Comparison of ENCODE assay signal across 8 cellular contexts in the genomic region with DNA sequence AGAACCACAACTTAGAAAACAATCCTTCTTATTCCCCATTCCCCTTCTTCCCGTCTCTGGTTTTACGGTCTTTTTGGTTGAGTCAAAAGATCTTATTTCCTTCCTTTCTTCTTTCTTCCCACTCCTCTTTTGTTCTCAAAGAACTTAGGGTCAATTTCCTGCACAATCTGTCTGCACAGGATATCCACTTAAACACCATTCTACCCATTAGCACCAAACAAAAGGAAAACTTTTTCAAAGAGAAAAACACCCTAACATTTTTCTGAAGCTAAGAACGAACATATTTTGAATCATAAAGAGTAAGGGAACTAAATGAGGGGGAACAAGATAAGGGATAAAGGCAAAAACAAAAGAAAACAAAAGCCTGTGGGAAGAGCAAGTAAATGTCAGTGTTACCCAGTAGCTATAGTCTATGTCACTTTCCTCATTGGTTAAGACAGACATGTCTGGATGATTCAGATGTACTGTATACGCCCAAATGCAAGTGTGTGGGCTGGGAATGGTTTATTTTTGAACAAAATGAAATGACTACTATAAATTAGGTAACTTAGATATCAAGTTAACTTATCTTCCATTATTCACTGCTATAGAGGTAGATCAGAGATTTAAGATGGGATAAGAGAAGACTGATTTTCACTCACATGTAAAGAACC. TPM values are rescaled to one million over a fixed set of nuclear protein-coding genes. Genes with fewer than 3 reads are reported as not detected.
DNase-seq lines count a peak whose midpoint lies in the region; ATAC-seq and TF ChIP-seq lines count a peak whose summit lies in the region.

No MANE protein-coding gene starts in this region.

- H3K9me3 Mint-ChIP-seq in Caco-2 (ENCODE audit: unreplicated experiment) (peaks cover 17% of the 10 kb centered on the region), MCF 10A (ENCODE audit: unreplicated experiment) (no peaks in the 10 kb centered on the region), natural killer cell (no peaks in the 10 kb centered on the region), immature natural killer cell (no peaks in the 10 kb centered on the region)

- peaks cover 13% of the 10 kb centered on the region; the same call in 1 of the 2 replicates for H3K4me1 ChIP-seq in Caco-2
- peaks cover 10% of the 10 kb centered on the region for H3K4me1 ChIP-seq in body of pancreas

- WGBS in body of pancreas, 2 donors, result 68 to 82% methylated on average over 4 of the region's 4 CpGs

- H3K27ac Mint-ChIP-seq in Caco-2 (ENCODE audit: unreplicated experiment) (no peak overlapping the region), MCF 10A (ENCODE audit: low read depth, unreplicated experiment) (peak overlapping the region; percentile 79), natural killer cell (peak overlapping the region in 1 of 2 donors; percentile 10), immature natural killer cell (peak overlapping the region in 1 of 6 donors; percentile 20)

- no peak for DNase-seq in Caco-2
- DNase-seq in NCI-H226, result peak; percentile 59
- DNase-seq in MCF 10A (ENCODE audit: unreplicated experiment), result peak; percentile 90
- no peak for DNase-seq in natural killer cell
- no peak for DNase-seq in SHP77 treated with DMSO at 0.1 percent for 48 hours (lab: John Stamatoyannopoulos, UW)
- no peak for DNase-seq in immature natural killer cell
- no peak for DNase-seq in body of pancreas

- H3K4me3 Mint-ChIP-seq in Caco-2 (ENCODE audit: unreplicated experiment), result peak overlapping the region; percentile 12
- H3K4me3 Mint-ChIP-seq in MCF 10A (ENCODE audit: unreplicated experiment), result peak overlapping the region; percentile 72
- no peak overlapping the region for H3K4me3 Mint-ChIP-seq in natural killer cell
- no peak overlapping the region for H3K4me3 Mint-ChIP-seq in immature natural killer cell

- POLR2A ChIA-PET in Caco-2 (lab: Charles Lee), result no interaction called here
- POLR2A ChIA-PET in MCF 10A (lab: Yijun Ruan, JAX), result interaction anchor here (0.7 to 7.8 kb wide), 26 partner anchors 9 to 1375 kb away, joined by 3 to 67 read pairs (median 6); partner anchors contain the start of genes ABL2, AXDND1, SOAT1 and TOR3A

- H3K4me3 ChIP-seq in Caco-2 (ENCODE audit: low read depth, low read length), result no peak overlapping the region
- no peak overlapping the region for H3K4me3 ChIP-seq in body of pancreas

- no peak for TF ChIP-seq POLR2A in body of pancreas (IDR thresholded peaks at IDR 0.05)

- H3K27me3 Mint-ChIP-seq in Caco-2 (ENCODE audit: insufficient read depth, unreplicated experiment) (no peaks in the 10 kb centered on the region), MCF 10A (ENCODE audit: insufficient read depth, unreplicated experiment) (no peaks in the 10 kb centered on the region), natural killer cell (ENCODE audit: low read depth in 2 of 2) (no peaks in the 10 kb centered on the region), immature natural killer cell (ENCODE audit: low read depth in 3 of 3) (no peaks in the 10 kb centered on the region)

- CTCF ChIA-PET in Caco-2 (lab: Charles Lee) (no interaction called here), MCF 10A (lab: Yijun Ruan, JAX) (interaction anchor here (0.7 to 1.4 kb wide), 9 partner anchors 13 to 78 kb away, joined by 3 to 7 read pairs (median 3); no protein-coding TSS in a partner anchor)

- H3K9me3 ChIP-seq in Caco-2 (peaks cover 6% of the 10 kb centered on the region; the same call in 1 of the 2 replicates), body of pancreas (no peaks in the 10 kb centered on the region)

- TF ChIP-seq CTCF in Caco-2 (IDR thresholded peaks at IDR 0.05; ENCODE audit: insufficient read depth in 1 of 2, low read depth in 1 of 2, low read length in 1 of 2, severe bottlenecking in 1 of 2, unreplicated experiment in 1 of 2) (no peak), MCF 10A (IDR thresholded peaks at IDR 0.05; ENCODE audit: unreplicated experiment) (no peak), natural killer cell (IDR thresholded peaks at IDR 0.05) (no peak), body of pancreas (IDR thresholded peaks at IDR 0.05) (no peak)

- H3K36me3 ChIP-seq in Caco-2 (ENCODE audit: control insufficient read depth, insufficient read depth, low read length) (no peaks in the 10 kb centered on the region; the same call in 1 of the 2 replicates), body of pancreas (replicated peaks in 1 of 2; ENCODE audit: insufficient read depth in 1 of 2, low read depth in 2 of 2) (no peaks in the 10 kb centered on the region)

- ATAC-seq in natural killer cell (peak in 2 of 3 donors; percentile 33 to 38), body of pancreas (no peak), HG02763 (IDR thresholded peaks at IDR 0.05; ENCODE audit: unreplicated experiment) (no peak)

- peaks cover 23% of the 10 kb centered on the region for H3K36me3 Mint-ChIP-seq in Caco-2 (ENCODE audit: insufficient read depth, unreplicated experiment)
- H3K36me3 Mint-ChIP-seq in MCF 10A (ENCODE audit: insufficient read depth, unreplicated experiment), result peaks cover 20% of the 10 kb centered on the region
- no peaks in the 10 kb centered on the region for H3K36me3 Mint-ChIP-seq in natural killer cell
- H3K36me3 Mint-ChIP-seq in immature natural killer cell, result peaks cover 0 to 3% (median 2%) of the 10 kb centered on the region in 3 donors

- peaks cover 7% of the 10 kb centered on the region for H3K4me1 Mint-ChIP-seq in Caco-2 (ENCODE audit: low read depth, unreplicated experiment)
- H3K4me1 Mint-ChIP-seq in MCF 10A (ENCODE audit: insufficient read depth, unreplicated experiment), result peaks cover 38% of the 10 kb centered on the region
- H3K4me1 Mint-ChIP-seq in natural killer cell, result peaks cover 18 to 24% of the 10 kb centered on the region in 2 donors
- peaks cover 14 to 25% of the 10 kb centered on the region in 2 donors for H3K4me1 Mint-ChIP-seq in immature natural killer cell

- BruUV-seq in Caco-2 (replicated peaks; lab: Mats Ljungman, UMichigan) (no TSS peak), MCF 10A (replicated peaks; lab: Mats Ljungman, UMichigan) (no TSS peak)

- no peaks in the 10 kb centered on the region for H3K27me3 ChIP-seq in Caco-2 (replicated peaks; ENCODE audit: control insufficient read depth, insufficient read depth, low read length)
- no peaks in the 10 kb centered on the region for H3K27me3 ChIP-seq in body of pancreas

- H3K27ac ChIP-seq in body of pancreas, result peak overlapping the region in 1 of 4 donors; percentile 66

- intact Hi-C loops in Caco-2 (cut with micrococcal nuclease; ENCODE audit: unreplicated experiment) (loop anchor here (5.0 kb wide), 1 partner anchor 151 kb away; the partner anchor contains the start of gene SOAT1), MCF 10A (cut with micrococcal nuclease) (loop anchor here (1.0 to 2.0 kb wide), 3 partner anchors 52 to 153 kb away; partner anchors contain the start of gene ABL2), natural killer cell (cut with micrococcal nuclease) (no loop called here), body of pancreas (cut with DNase I) (no loop called here)

RNA-seq across cellular contexts. Expression of gene TOR3A, which starts 59.8 kb away (rescaled TPM):
- total RNA-seq in Caco-2 (2022) (25.0 and 25.2 TPM in 2 replicates), MCF 10A (2022) (24.9 and 31.3 TPM in 2 replicates), natural killer cell (10 to 100 TPM; 22.7 to 33.3 (median 29.0) TPM), body of pancreas (10 to 100 TPM; 23.1 to 27.7 TPM)
- 10 to 100 TPM; 41.3 to 64.3 (median 45.2) TPM for polyA plus RNA-seq in immature natural killer cell

Comparison
In these comparisons a context has a peak if more than half of its experiments do, and no peak if none do; other contexts are left out.
1. DNase-seq: peak in NCI-H226 (single experiment) and MCF 10A (single experiment); none in Caco-2 (0 of 2), natural killer cell (single experiment), SHP77 treated with DMSO at 0.1 percent for 48 hours (single experiment), immature natural killer cell (0 of 3) and body of pancreas (0 of 4).
2. H3K4me3 Mint-ChIP-seq: peak in Caco-2 (single experiment) and MCF 10A (single experiment); none in natural killer cell (single experiment) and immature natural killer cell (0 of 5).
3. ATAC-seq: peak in natural killer cell (2 of 3); none in body of pancreas (single experiment) and HG02763 (single experiment).
4. intact Hi-C loops: an anchor here in Caco-2 (5.0 kb wide) and MCF 10A (1.0 to 2.0 kb wide); none called in natural killer cell and body of pancreas.